ENCODE assay signal across 16 cellular contexts in genomic region chr4:152705918-152706317, GRCh38.
"Had no signal": no experiment of that assay in that cellular context is flagged by ENCODE, and none has a peak within 500 bp of the region (broad histone marks: within the 10 kb centered on the region; RNA-seq: fewer than 3 reads in every experiment).

No MANE protein-coding gene starts in this region.

- H3K4me3 Mint-ChIP-seq: activated CD8-positive, alpha-beta memory T cell treated with anti-CD3 and anti-CD28 coated beads, Interleukin-2, amount 10 ng/mL, durations not matched to agents 7 days and 5 days; activated T-cell treated with anti-CD3 and anti-CD28 coated beads, Interleukin-2, amount 50 U/mL, for 24 hours; memory B cell; natural killer cell treated with Interleukin-12 subunit alpha and Interleukin-12 subunit beta and Interleukin-15 and Interleukin-18, amount 100 ng/mL, for 72 hours; stimulated activated effector memory CD8-positive, alpha-beta T cell treated with anti-CD3 and anti-CD28 coated beads, Interleukin-12 subunit alpha, Interleukin-12 subunit beta, amount 100 ng/mL, for 72 hours had no signal

- H3K27ac Mint-ChIP-seq: activated CD8-positive, alpha-beta memory T cell treated with anti-CD3 and anti-CD28 coated beads, Interleukin-2, amount 10 ng/mL, durations not matched to agents 7 days and 5 days; activated naive CD4-positive, alpha-beta T cell treated with anti-CD3 and anti-CD28 coated beads, Interleukin-2, amount 50 U/mL, for 72 hours; activated T-cell treated with anti-CD3 and anti-CD28 coated beads, Interleukin-2, amount 50 U/mL, for 24 hours; memory B cell; natural killer cell treated with Interleukin-12 subunit alpha and Interleukin-12 subunit beta and Interleukin-15 and Interleukin-18, amount 100 ng/mL, for 72 hours; stimulated activated effector memory CD8-positive, alpha-beta T cell treated with anti-CD3 and anti-CD28 coated beads, Interleukin-12 subunit alpha, Interleukin-12 subunit beta, amount 100 ng/mL, for 72 hours had no signal

- H3K4me3 ChIP-seq: body of pancreas, left ventricle myocardium inferior, psoas muscle, right lobe of liver, tibial nerve had no signal

- H3K4me1 Mint-ChIP-seq: stimulated activated effector memory CD8-positive, alpha-beta T cell treated with anti-CD3 and anti-CD28 coated beads, Interleukin-12 subunit alpha, Interleukin-12 subunit beta, amount 100 ng/mL, for 72 hours had no signal

- ATAC-seq: activated CD8-positive, alpha-beta memory T cell treated with anti-CD3 and anti-CD28 coated beads, Interleukin-2, amount 10 ng/mL, durations not matched to agents 7 days and 5 days; activated naive CD4-positive, alpha-beta T cell treated with anti-CD3 and anti-CD28 coated beads, Interleukin-2, amount 50 U/mL, for 72 hours; body of pancreas; natural killer cell treated with Interleukin-12 subunit alpha and Interleukin-12 subunit beta and Interleukin-15 and Interleukin-18, amount 100 ng/mL, for 72 hours; psoas muscle; right lobe of liver; stimulated activated effector memory CD8-positive, alpha-beta T cell treated with anti-CD3 and anti-CD28 coated beads, Interleukin-12 subunit alpha, Interleukin-12 subunit beta, amount 100 ng/mL, for 72 hours had no signal

- H3K27me3 Mint-ChIP-seq: activated CD8-positive, alpha-beta memory T cell treated with anti-CD3 and anti-CD28 coated beads, Interleukin-2, amount 10 ng/mL, durations not matched to agents 7 days and 5 days; memory B cell had no signal

- H3K36me3 ChIP-seq: left ventricle myocardium inferior, right lobe of liver, tibial nerve had no signal

- H3K36me3 Mint-ChIP-seq: stimulated activated effector memory CD8-positive, alpha-beta T cell treated with anti-CD3 and anti-CD28 coated beads, Interleukin-12 subunit alpha, Interleukin-12 subunit beta, amount 100 ng/mL, for 72 hours had no signal

- H3K4me1 ChIP-seq: body of pancreas, psoas muscle, right lobe of liver, tibial nerve had no signal

- DNase-seq: activated CD4-positive, alpha-beta T cell treated with anti-CD3 and anti-CD28 coated beads, Interleukin-2, amount 50 U/mL, for 48 hours; activated CD4-positive, CD25-positive, alpha-beta regulatory T cell treated with anti-CD3 and anti-CD28 coated beads, Interleukin-2, amount 50 U/mL, for 72 hours; activated CD8-positive, alpha-beta memory T cell treated with anti-CD3 and anti-CD28 coated beads, Interleukin-2, amount 10 ng/mL, durations not matched to agents 7 days and 5 days; activated effector memory CD4-positive, alpha-beta T cell treated with anti-CD3 and anti-CD28 coated beads, Interleukin-2, amount 50 U/mL, for 16 hours; activated T-cell treated with anti-CD3 and anti-CD28 coated beads, Interleukin-2, amount 50 U/mL, for 24 hours; amniotic stem cell; body of pancreas; left ventricle myocardium inferior; psoas muscle; right lobe of liver had no signal

- H3K9me3 Mint-ChIP-seq: natural killer cell treated with Interleukin-12 subunit alpha and Interleukin-12 subunit beta and Interleukin-15 and Interleukin-18, amount 100 ng/mL, for 72 hours had no signal

- FAIRE-seq: keratinocyte had no signal

- H3K27ac ChIP-seq: body of pancreas, left ventricle myocardium inferior, psoas muscle, right lobe of liver, tibial nerve had no signal

- H3K27me3 ChIP-seq: body of pancreas, right lobe of liver, tibial nerve had no signal
